In genomic region chr9:87445646-87446045, GRCh38 we compare ENCODE assay signal across 8 cellular contexts. TPM values are rescaled to one million over a fixed set of nuclear protein-coding genes. Genes with fewer than 3 reads are reported as not detected.
A peak's percentile ranks its signal among the peaks of the same experiment; 100 is the strongest.
DNase-seq lines count a peak whose midpoint lies in the region; ATAC-seq and TF ChIP-seq lines count a peak whose summit lies in the region.

No MANE protein-coding gene starts in this region.

- H3K36me3 ChIP-seq in psoas muscle (ENCODE audit: insufficient read depth in 1 of 2, low read depth in 1 of 2), result no peaks in the 10 kb centered on the region

- no peaks in the 10 kb centered on the region for H3K4me1 ChIP-seq in psoas muscle

- no peaks in the 10 kb centered on the region for H3K9me3 ChIP-seq in psoas muscle

- 22 to 33% (median 26%) methylated on average over 5 of the region's 5 CpGs for WGBS in psoas muscle, 3 donors

- peak; percentile 94 for ATAC-seq in GM19023 (IDR thresholded peaks at IDR 0.05; ENCODE audit: unreplicated experiment)
- ATAC-seq in HG03097 (IDR thresholded peaks at IDR 0.05; ENCODE audit: low FRiP score, unreplicated experiment), result peak; percentile 84
- ATAC-seq in psoas muscle, result peak in 3 of 4 donors; percentile 49 to 90 (median 86)

- DNase-seq in COLO829 (ENCODE audit: low spot score) (peak; percentile 23), SW480 (ENCODE audit: low spot score) (peak; percentile 20), glomerular visceral epithelial cell (ENCODE audit: extremely low spot score) (peak; percentile 15), psoas muscle (peak in 1 of 2 donors; percentile 51), HPDE6-E6E7 (ENCODE audit: extremely low spot score) (no peak), HuH-7.5 (ENCODE audit: low spot score) (no peak)

- TF ChIP-seq CTCF in psoas muscle (IDR thresholded peaks at IDR 0.05), result no peak

- H3K27me3 ChIP-seq in psoas muscle (ENCODE audit: insufficient read depth in 3 of 3, low read length in 2 of 3), result no peaks in the 10 kb centered on the region

- intact Hi-C loops in psoas muscle (cut with DNase I), result no loop called here

- H3K4me3 ChIP-seq in psoas muscle, result peak overlapping the region; percentile 39

- H3K27ac ChIP-seq in psoas muscle, result no peak overlapping the region

RNA-seq across cellular contexts. Expression of gene DAPK1, which starts 52.0 kb away (rescaled TPM):
- total RNA-seq in psoas muscle, result 1 to 10 TPM; 2.2 to 8.4 (median 3.4) TPM
- 1 to 10 TPM in 1 of 3 donors, under 1 TPM in 2; 0.66 to 1.3 (median 0.66) TPM for polyA plus RNA-seq in psoas muscle

Comparison
In these comparisons a context has a peak if more than half of its experiments do, and no peak if none do; other contexts are left out.
1. DNase-seq: peak in COLO829 (single experiment), SW480 (single experiment) and glomerular visceral epithelial cell (single experiment); none in HPDE6-E6E7 (single experiment) and HuH-7.5 (single experiment).
2. Peak in every context shown above with its lines, with median percentiles within 50 percentile points of each other: ATAC-seq.